ENCODE assay signal across 8 cellular contexts in the genomic region with DNA sequence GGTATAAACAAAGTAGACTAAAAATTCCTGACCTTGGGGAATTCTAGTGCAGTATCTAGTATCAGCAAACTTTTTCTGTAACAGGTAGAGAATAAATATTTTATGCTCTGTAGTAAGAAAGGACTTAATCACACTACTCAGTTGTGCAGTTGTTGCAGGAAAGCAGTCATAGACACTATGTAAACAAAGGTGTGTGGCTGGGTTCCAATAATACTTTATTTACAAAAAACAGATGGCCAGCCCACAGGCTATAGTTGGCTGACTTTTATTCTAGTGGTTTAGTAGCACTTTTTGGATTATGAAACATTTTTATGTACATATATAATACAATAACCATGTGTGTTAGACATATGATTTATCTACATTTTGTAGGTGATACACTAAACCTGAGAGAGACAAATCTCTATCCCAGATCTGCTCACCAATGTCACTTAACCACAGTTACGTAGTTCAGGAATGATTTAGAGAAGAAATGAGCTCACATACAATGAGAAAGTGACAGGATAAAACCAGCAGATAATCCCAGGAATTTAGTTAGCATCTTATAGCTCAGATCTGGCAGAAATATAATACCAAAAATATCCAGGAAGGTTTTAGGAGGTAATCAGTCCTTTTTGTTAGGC. TPM values are rescaled to one million over a fixed set of nuclear protein-coding genes. Genes with fewer than 3 reads are reported as not detected.
DNase-seq lines count a peak whose midpoint lies in the region; ATAC-seq, FAIRE-seq and TF ChIP-seq lines count a peak whose summit lies in the region.

No MANE protein-coding gene starts in this region.

- POLR2A ChIA-PET in MCF 10A (lab: Yijun Ruan, JAX): interaction anchor here (0.6 to 1.0 kb wide), 5 partner anchors 9 to 169 kb away, joined by 3 to 4 read pairs (median 3); a partner anchor contains a TSS

- H3K27me3 Mint-ChIP-seq in CD14-positive monocyte (ENCODE audit: low read depth in 3 of 3) (no peaks in the 10 kb centered on the region), MCF 10A (ENCODE audit: insufficient read depth, unreplicated experiment) (no peaks in the 10 kb centered on the region)
- no peaks in the 10 kb centered on the region for H3K27me3 Mint-ChIP-seq in stimulated activated naive B cell treated with anti-CD40 and anti-IgM and Interleukin-4, amounts not matched to agents 10 μg/mL and 1 μg/mL and 100 μg/mL, for 72 hours

- ATAC-seq in stimulated activated naive B cell treated with anti-CD40 and anti-IgM and Interleukin-4, amounts not matched to agents 10 μg/mL and 1 μg/mL and 100 μg/mL, for 72 hours (replicated peaks): no peak
- ATAC-seq in HG03439 (IDR thresholded peaks at IDR 0.05; ENCODE audit: unreplicated experiment): no peak

- H3K9me3 Mint-ChIP-seq in CD14-positive monocyte: peaks cover 0 to 2% (median 0%) of the 10 kb centered on the region in 7 donors
- no peaks in the 10 kb centered on the region for H3K9me3 Mint-ChIP-seq in MCF 10A (ENCODE audit: unreplicated experiment)
- no peaks in the 10 kb centered on the region for H3K9me3 Mint-ChIP-seq in stimulated activated naive B cell treated with anti-CD40 and anti-IgM and Interleukin-4, amounts not matched to agents 10 μg/mL and 1 μg/mL and 100 μg/mL, for 72 hours

- H3K27ac Mint-ChIP-seq in CD14-positive monocyte (peak overlapping the region in 4 of 7 donors; percentile 8 to 85 (median 18)), MCF 10A (ENCODE audit: low read depth, unreplicated experiment) (no peak overlapping the region)
- H3K27ac Mint-ChIP-seq in stimulated activated naive B cell treated with anti-CD40 and anti-IgM and Interleukin-4, amounts not matched to agents 10 μg/mL and 1 μg/mL and 100 μg/mL, for 72 hours: no peak overlapping the region

- H3K36me3 Mint-ChIP-seq in CD14-positive monocyte (peaks cover 42 to 86% of the 10 kb centered on the region in 2 donors), MCF 10A (ENCODE audit: insufficient read depth, unreplicated experiment) (peaks cover 92% of the 10 kb centered on the region)
- peaks cover 23 to 26% of the 10 kb centered on the region in 2 donors for H3K36me3 Mint-ChIP-seq in stimulated activated naive B cell treated with anti-CD40 and anti-IgM and Interleukin-4, amounts not matched to agents 10 μg/mL and 1 μg/mL and 100 μg/mL, for 72 hours

- H3K4me3 Mint-ChIP-seq in CD14-positive monocyte (no peak overlapping the region), MCF 10A (ENCODE audit: unreplicated experiment) (no peak overlapping the region)
- no peak overlapping the region for H3K4me3 Mint-ChIP-seq in stimulated activated naive B cell treated with anti-CD40 and anti-IgM and Interleukin-4, amounts not matched to agents 10 μg/mL and 1 μg/mL and 100 μg/mL, for 72 hours

- no peak for FAIRE-seq in H54 (lab: Jason Lieb, UNC)

- CTCF ChIA-PET in MCF 10A (lab: Yijun Ruan, JAX): interaction anchor here (0.7 to 0.9 kb wide), 2 partner anchors 15 to 23 kb away, joined by 3 to 6 read pairs; no protein-coding TSS in a partner anchor

- TF ChIP-seq POLR2A in H54 (IDR thresholded peaks at IDR 0.05; ENCODE audit: low read depth, low read length): no peak

- DNase-seq in CD14-positive monocyte (ENCODE audit: low spot score) (no peak), LHCN-M2 (ENCODE audit: low read depth) (peak; percentile 31), MCF 10A (ENCODE audit: unreplicated experiment) (peak; percentile 55), myocyte (ENCODE audit: low read depth) (peak; percentile 5), H54 (ENCODE audit: insufficient read length, low spot score) (no peak), OCI-M2 (lab: John Stamatoyannopoulos, UW; ENCODE audit: unreplicated experiment) (no peak)
- no peak for DNase-seq in stimulated activated naive B cell treated with anti-CD40 and anti-IgM and Interleukin-4, amounts not matched to agents 10 μg/mL and 1 μg/mL and 100 μg/mL, for 72 hours

- BruUV-seq in MCF 10A (replicated peaks; lab: Mats Ljungman, UMichigan): no TSS peak

- TF ChIP-seq CTCF in CD14-positive monocyte (IDR thresholded peaks at IDR 0.05) (no peak), MCF 10A (IDR thresholded peaks at IDR 0.05; ENCODE audit: unreplicated experiment) (no peak)

- intact Hi-C loops in CD14-positive monocyte (cut with micrococcal nuclease) (no loop called here), MCF 10A (cut with micrococcal nuclease) (no loop called here)

- H3K4me1 Mint-ChIP-seq in CD14-positive monocyte (peaks cover 8% of the 10 kb centered on the region), MCF 10A (ENCODE audit: insufficient read depth, unreplicated experiment) (no peaks in the 10 kb centered on the region)
- H3K4me1 Mint-ChIP-seq in stimulated activated naive B cell treated with anti-CD40 and anti-IgM and Interleukin-4, amounts not matched to agents 10 μg/mL and 1 μg/mL and 100 μg/mL, for 72 hours: peaks cover 9 to 26% of the 10 kb centered on the region in 2 donors

RNA-seq across cellular contexts. Expression of a gene that starts 56.1 kb away (rescaled TPM):
- polyA plus RNA-seq in CD14-positive monocyte: 10 to 100 TPM; 21.9 to 28.0 TPM
- total RNA-seq in LHCN-M2 (2014; rRNA removed) (33.4 and 34.2 TPM in 2 replicates), MCF 10A (2022) (32.1 and 36.5 TPM in 2 replicates), myocyte (33.4 and 35.0 TPM in 2 replicates)
- 11.2 TPM for polyA plus RNA-seq in LHCN-M2 (2012)
- polyA plus RNA-seq in myocyte (2012): 16.6 TPM

RNA-seq across cellular contexts. Expression of a gene that starts 56.2 kb away (rescaled TPM):
- not detected for polyA plus RNA-seq in CD14-positive monocyte
- total RNA-seq in LHCN-M2 (2014; rRNA removed) (2.4 and 3.6 TPM in 2 replicates), MCF 10A (2022) (7.2 and 9.6 TPM in 2 replicates), myocyte (5.6 and 5.9 TPM in 2 replicates)
- 1.3 TPM for polyA plus RNA-seq in LHCN-M2 (2012)
- polyA plus RNA-seq in myocyte (2012): 2.3 TPM

Comparison
In these comparisons a context has a peak if more than half of its experiments do, and no peak if none do; other contexts are left out.
1. DNase-seq: peak in LHCN-M2 (single experiment), MCF 10A (single experiment) and myocyte (single experiment); none in CD14-positive monocyte (single experiment), stimulated activated naive B cell treated with anti-CD40 and anti-IgM and Interleukin-4, amounts not matched to agents 10 μg/mL and 1 μg/mL and 100 μg/mL, for 72 hours (single experiment), H54 (single experiment) and OCI-M2 (single experiment).
2. H3K27ac Mint-ChIP-seq: peak in CD14-positive monocyte (4 of 7); none in MCF 10A (single experiment) and stimulated activated naive B cell treated with anti-CD40 and anti-IgM and Interleukin-4, amounts not matched to agents 10 μg/mL and 1 μg/mL and 100 μg/mL, for 72 hours (single experiment).